In genomic region chr6:15763364-15763763, GRCh38 we compare ENCODE assay signal across 1 cellular context.
TF ChIP-seq lines count a peak whose summit lies in the region.

No MANE protein-coding gene starts in this region.

TF ChIP-seq in SK-N-SH, 30 proteins besides CTCF, POLR2A, EP300 and RAD21 (continued from another document):
- TF ChIP-seq TAF1 (IDR thresholded peaks at IDR 0.05; ENCODE audit: borderline replicate concordance, low read depth, low read length) (no peak), RXRA (IDR thresholded peaks at IDR 0.05; ENCODE audit: borderline replicate concordance, low read depth) (no peak)
TF ChIP-seq in SK-N-SH: peak in this region for 0.
